In genomic region chr22:20256562-20257473, GRCh38 we compare ENCODE assay signal across 1 cellular context.
A peak's percentile ranks its signal among the peaks of the same experiment; 100 is the strongest.
TF ChIP-seq lines count a peak whose summit lies in the region.

No MANE protein-coding gene starts in this region.

TF ChIP-seq in K562, 482 proteins besides CTCF, POLR2A, EP300 and RAD21 (continued from another document and continues in another):
- 0 out of 2 replicates have a peak, but pooled peaks have one; percentile 11 for TF ChIP-seq E4F1 (CRISPR knock-in tag; IDR thresholded peaks at IDR 0.05; ENCODE audit: borderline replicate concordance)
- peak; percentile 45; the same call in 1 of the 2 replicates for TF ChIP-seq ZNF239 (CRISPR knock-in tag; IDR thresholded peaks at IDR 0.05)
- TF ChIP-seq GATA2 (CRISPR knock-in tag; IDR thresholded peaks at IDR 0.05): peak; percentile 46; the same call in 1 of the 2 replicates
- TF ChIP-seq TFAP4 (CRISPR knock-in tag; IDR thresholded peaks at IDR 0.05; ENCODE audit: borderline replicate concordance): no peak
- no peak for TF ChIP-seq EZH2 (IDR thresholded peaks at IDR 0.05; ENCODE audit: borderline replicate concordance, low read depth, low read length)
- 0 out of 2 replicates have a peak, but pooled peaks have one; percentile 42 for TF ChIP-seq HMGXB4 (CRISPR knock-in tag; IDR thresholded peaks at IDR 0.05)
- peak; percentile 50; the same call in 1 of the 2 replicates for TF ChIP-seq MTA3 (IDR thresholded peaks at IDR 0.05; ENCODE audit: borderline replicate concordance)
- TF ChIP-seq ZKSCAN1 (IDR thresholded peaks at IDR 0.05; ENCODE audit: low read depth, low read length): no peak
- TF ChIP-seq THRB (CRISPR knock-in tag; conservative IDR thresholded peaks at IDR 0.05): 0 out of 2 replicates have a peak, but pooled peaks have one; percentile 12
- TF ChIP-seq HDAC8 (tag; IDR thresholded peaks at IDR 0.05): peak; percentile 72
- TF ChIP-seq CTBP1 (IDR thresholded peaks at IDR 0.05; ENCODE audit: borderline replicate concordance): peak; percentile 39; the same call in 1 of the 2 replicates
- TF ChIP-seq ZNF655 (CRISPR knock-in tag; IDR thresholded peaks at IDR 0.05): no peak
- TF ChIP-seq POLR2B (IDR thresholded peaks at IDR 0.05; ENCODE audit: low read depth, partially characterized antibody): no peak
- 0 out of 2 replicates have a peak, but pooled peaks have one; percentile 24 for TF ChIP-seq ZNF41 (CRISPR knock-in tag; conservative IDR thresholded peaks at IDR 0.05)
- no peak for TF ChIP-seq PML (IDR thresholded peaks at IDR 0.05; ENCODE audit: low read length)
- no peak for TF ChIP-seq NR4A1 (CRISPR knock-in tag; IDR thresholded peaks at IDR 0.05)
- no peak for TF ChIP-seq NR4A1 (tag; IDR thresholded peaks at IDR 0.05)
- peak; percentile 87; the same call in 1 of the 2 replicates for TF ChIP-seq ZBTB26 (CRISPR knock-in tag; IDR thresholded peaks at IDR 0.05)
- peak; percentile 58 for TF ChIP-seq CHD4 (IDR thresholded peaks at IDR 0.05; ENCODE audit: insufficient read depth, insufficient replicate concordance, low read depth, low read length, poor library complexity, severe bottlenecking)
- peak in 1 of 3 experiments; percentile 38; a peak in 1 of 6 replicates for TF ChIP-seq ZBTB11 (CRISPR knock-in tag; IDR thresholded peaks at IDR 0.05)
- no peak for TF ChIP-seq RBM25 (IDR thresholded peaks at IDR 0.05; ENCODE audit: low read depth, low read length, severe bottlenecking)
- TF ChIP-seq CXXC5 (CRISPR knock-in tag; IDR thresholded peaks at IDR 0.05): peak; percentile 45; the same call in 1 of the 2 replicates
- TF ChIP-seq GABPB2 (CRISPR knock-in tag; conservative IDR thresholded peaks at IDR 0.05): 0 out of 2 replicates have a peak, but pooled peaks have one; percentile 19
- TF ChIP-seq NFIX (CRISPR knock-in tag; IDR thresholded peaks at IDR 0.05; ENCODE audit: low read depth): no peak
- peak; percentile 37 for TF ChIP-seq SAP30 (IDR thresholded peaks at IDR 0.05; ENCODE audit: borderline replicate concordance, insufficient read depth, low read depth, low read length, poor library complexity, severe bottlenecking)
- TF ChIP-seq TCF7 (IDR thresholded peaks at IDR 0.05; ENCODE audit: borderline replicate concordance): 0 out of 2 replicates have a peak, but pooled peaks have one; percentile 48
- peak; percentile 24; the same call in 1 of the 2 replicates for TF ChIP-seq PHF8 (IDR thresholded peaks at IDR 0.05; ENCODE audit: borderline replicate concordance, low read length)
- TF ChIP-seq HMGN3 (IDR thresholded peaks at IDR 0.05; ENCODE audit: borderline replicate concordance, extremely low read depth, insufficient read length, low read depth, low read length): peak; percentile 5
- TF ChIP-seq RNF219 (CRISPR knock-in tag; IDR thresholded peaks at IDR 0.05): no peak
- TF ChIP-seq SMAD4 (CRISPR knock-in tag; conservative IDR thresholded peaks at IDR 0.05): peak; percentile 61; the same call in 1 of the 2 replicates
- TF ChIP-seq SMAD3 (CRISPR knock-in tag; conservative IDR thresholded peaks at IDR 0.05): peak; percentile 56; the same call in 1 of the 2 replicates
- peak; percentile 8; the same call in 1 of the 2 replicates for TF ChIP-seq KLF6 (CRISPR knock-in tag; IDR thresholded peaks at IDR 0.05; ENCODE audit: borderline replicate concordance)
- TF ChIP-seq ZKSCAN3 (CRISPR knock-in tag; IDR thresholded peaks at IDR 0.05): 0 out of 2 replicates have a peak, but pooled peaks have one; percentile 7
- TF ChIP-seq ZNF830 (CRISPR knock-in tag; IDR thresholded peaks at IDR 0.05): 0 out of 2 replicates have a peak, but pooled peaks have one; percentile 7
- TF ChIP-seq HIVEP1 (CRISPR knock-in tag; IDR thresholded peaks at IDR 0.05): peak; percentile 75; the same call in 1 of the 2 replicates
- TF ChIP-seq ZNF224 (CRISPR knock-in tag; IDR thresholded peaks at IDR 0.05): no peak
- no peak for TF ChIP-seq HEY1 (CRISPR knock-in tag; IDR thresholded peaks at IDR 0.05; ENCODE audit: borderline replicate concordance)
- TF ChIP-seq VEZF1 (CRISPR knock-in tag; IDR thresholded peaks at IDR 0.05): peak; percentile 21; the same call in 1 of the 2 replicates
- TF ChIP-seq L3MBTL2 (IDR thresholded peaks at IDR 0.05): peak; percentile 76; the same call in 1 of the 2 replicates
- TF ChIP-seq HMG20B (CRISPR knock-in tag; IDR thresholded peaks at IDR 0.05): no peak
- TF ChIP-seq TEAD1 (CRISPR knock-in tag; IDR thresholded peaks at IDR 0.05): peak in 1 of 2 experiments; percentile 39; a peak in 1 of 4 replicates
- no peak for TF ChIP-seq NCOA6 (IDR thresholded peaks at IDR 0.05)
- TF ChIP-seq ZNF766 (CRISPR knock-in tag; conservative IDR thresholded peaks at IDR 0.05): peak; percentile 78
- no peak for TF ChIP-seq ZNF140 (CRISPR knock-in tag; IDR thresholded peaks at IDR 0.05)
- peak in 1 of 2 experiments; percentile 28; a peak in 1 of 4 replicates for TF ChIP-seq MAZ (CRISPR knock-in tag; conservative IDR thresholded peaks at IDR 0.05 in 1 of 2, IDR thresholded peaks at IDR 0.05 in 1 of 2)
